Comparison of ENCODE assay signal across 17 cellular contexts in genomic region chr1:162728597-162728996, GRCh38.
A peak's percentile ranks its signal among the peaks of the same experiment; 100 is the strongest.
DNase-seq lines count a peak whose midpoint lies in the region; ATAC-seq, FAIRE-seq and TF ChIP-seq lines count a peak whose summit lies in the region.
"Had no signal": no experiment of that assay in that cellular context is flagged by ENCODE, and none has a peak within 500 bp of the region (broad histone marks: within the 10 kb centered on the region; RNA-seq: fewer than 3 reads in every experiment).

No MANE protein-coding gene starts in this region.

- TF ChIP-seq EP300 in A549 (IDR thresholded peaks at IDR 0.05) (no peak), sigmoid colon (IDR thresholded peaks at IDR 0.05) (no peak)

- WGBS in A549 (ENCODE audit: missing lambda C conversion rate), result 67% methylated on average over 2 of the region's 2 CpGs
- 34 to 76% methylated on average over 2 of the region's 2 CpGs for WGBS in sigmoid colon, 2 donors
- 90% methylated on average over 2 of the region's 2 CpGs for WGBS in heart right ventricle, 2 donors

- H3K4me1 ChIP-seq in A549 (no peaks in the 10 kb centered on the region), sigmoid colon (peaks cover 0 to 42% (median 33%) of the 10 kb centered on the region in 4 donors), heart right ventricle (peaks cover 0 to 21% (median 12%) of the 10 kb centered on the region in 9 donors)
- H3K4me1 ChIP-seq: BLaER1 treated with 17β-estradiol and CSF1 and Interleukin-3, amounts not matched to agents 10 nM and 100 nM; HAP-1 had no signal

- DNase-seq in A549 (ENCODE audit: low read depth in 1 of 2, low spot score in 1 of 2) (no peak), SK-MEL-5 (ENCODE audit: low read depth, low spot score) (peak; percentile 9), left colon (no peak), sigmoid colon (no peak), MV-4-11 (lab: John Stamatoyannopoulos, UW) (no peak), heart right ventricle (no peak), endothelial cell (ENCODE audit: low spot score) (no peak)
- DNase-seq: 8988T; ACHN; Calu3; CD4-positive, CD25-positive, alpha-beta regulatory T cell; DMS 273 treated with DMSO at 0.1 percent for 48 hours; GOT3 had no signal

- CTCF ChIA-PET in A549 (lab: Yijun Ruan, JAX), result no interaction called here

- no peaks in the 10 kb centered on the region for H3K27me3 Mint-ChIP-seq in endothelial cell (ENCODE audit: unreplicated experiment)
- H3K27me3 Mint-ChIP-seq: CD4-positive, CD25-positive, alpha-beta regulatory T cell had no signal

- TF ChIP-seq RAD21 in A549 (conservative IDR thresholded peaks at IDR 0.05 in 1 of 2, IDR thresholded peaks at IDR 0.05 in 1 of 2), result no peak

- no peak for FAIRE-seq in A549 (lab: Jason Lieb, UNC)

- peaks cover 5% of the 10 kb centered on the region for H3K4me1 Mint-ChIP-seq in endothelial cell (ENCODE audit: unreplicated experiment)
- H3K4me1 Mint-ChIP-seq: CD4-positive, CD25-positive, alpha-beta regulatory T cell had no signal

- H3K27me3 ChIP-seq in sigmoid colon, result no peaks in the 10 kb centered on the region
- H3K27me3 ChIP-seq in heart right ventricle, result no peaks in the 10 kb centered on the region
- H3K27me3 ChIP-seq: BLaER1 treated with 17β-estradiol and CSF1 and Interleukin-3, amounts not matched to agents 10 nM and 100 nM had no signal

- H3K9me3 ChIP-seq in A549 (no peaks in the 10 kb centered on the region), sigmoid colon (no peaks in the 10 kb centered on the region), heart right ventricle (no peaks in the 10 kb centered on the region)
- H3K9me3 ChIP-seq: BLaER1 treated with 17β-estradiol and CSF1 and Interleukin-3, amounts not matched to agents 10 nM and 100 nM; HAP-1 had no signal

- TF ChIP-seq CTCF in A549 (IDR thresholded peaks at IDR 0.05) (no peak), sigmoid colon (IDR thresholded peaks at IDR 0.05) (no peak), heart right ventricle (IDR thresholded peaks at IDR 0.05) (no peak), endothelial cell (IDR thresholded peaks at IDR 0.05; ENCODE audit: unreplicated experiment) (no peak)

- TF ChIP-seq POLR2A in A549 (IDR thresholded peaks at IDR 0.05; ENCODE audit: low read length), result no peak
- no peak for TF ChIP-seq POLR2A in sigmoid colon (IDR thresholded peaks at IDR 0.05)

- intact Hi-C loops in left colon (cut with DNase I, micrococcal nuclease), result no loop called here
- intact Hi-C loops in sigmoid colon (cut with DNase I), result no loop called here
- intact Hi-C loops in heart right ventricle (cut with DNase I), result no loop called here

- ATAC-seq in A549, result no peak
- peak; percentile 80 for ATAC-seq in left colon
- ATAC-seq in HG02938 (IDR thresholded peaks at IDR 0.05; ENCODE audit: unreplicated experiment), result no peak
- no peak for ATAC-seq in heart right ventricle

- no peak overlapping the region for H3K4me3 Mint-ChIP-seq in endothelial cell (ENCODE audit: unreplicated experiment)
- H3K4me3 Mint-ChIP-seq: CD4-positive, CD25-positive, alpha-beta regulatory T cell had no signal

- H3K4me2 ChIP-seq in A549, result no peak overlapping the region
- H3K4me2 ChIP-seq: BLaER1 treated with 17β-estradiol and CSF1 and Interleukin-3, amounts not matched to agents 10 nM and 100 nM had no signal

- H3K27ac ChIP-seq in A549 (no peak overlapping the region), sigmoid colon (peak overlapping the region in 3 of 4 donors; percentile 4 to 52 (median 22)), heart right ventricle (no peak overlapping the region)
- H3K27ac ChIP-seq: BLaER1 treated with 17β-estradiol and CSF1 and Interleukin-3, amounts not matched to agents 10 nM and 100 nM; HL-60 had no signal

- no peaks in the 10 kb centered on the region for H3K36me3 Mint-ChIP-seq in endothelial cell (ENCODE audit: low read depth, unreplicated experiment)
- H3K36me3 Mint-ChIP-seq: CD4-positive, CD25-positive, alpha-beta regulatory T cell had no signal

- no peaks in the 10 kb centered on the region for H3K9me3 Mint-ChIP-seq in endothelial cell (ENCODE audit: unreplicated experiment)

- in situ Hi-C loops in SK-MEL-5 (cut with HindIII; ENCODE audit: low pct_unique_long_range_greater_than_20kb, low sequenced_read_pairs), result no loop called here

- POLR2A ChIA-PET in A549 (lab: Yijun Ruan, JAX), result no interaction called here

- no peak overlapping the region for H3K27ac Mint-ChIP-seq in endothelial cell (ENCODE audit: unreplicated experiment)
- H3K27ac Mint-ChIP-seq: CD4-positive, CD25-positive, alpha-beta regulatory T cell had no signal

- no peaks in the 10 kb centered on the region for H3K36me3 ChIP-seq in sigmoid colon
- no peaks in the 10 kb centered on the region for H3K36me3 ChIP-seq in heart right ventricle
- H3K36me3 ChIP-seq: BLaER1 treated with 17β-estradiol and CSF1 and Interleukin-3, amounts not matched to agents 10 nM and 100 nM; HAP-1 had no signal

- H3K4me3 ChIP-seq in A549 (no peak overlapping the region), sigmoid colon (no peak overlapping the region), heart right ventricle (no peak overlapping the region)
- H3K4me3 ChIP-seq: BLaER1 treated with 17β-estradiol and CSF1 and Interleukin-3, amounts not matched to agents 10 nM and 100 nM; HAP-1 had no signal

TF ChIP-seq in A549, 52 proteins besides CTCF, POLR2A, EP300 and RAD21:
- TF ChIP-seq REST (IDR thresholded peaks at IDR 0.05) (no peak), USF2 (IDR thresholded peaks at IDR 0.05) (peak; percentile 46)
TF ChIP-seq in A549: peak in this region for 1.

Comparison
In these comparisons a context has a peak if more than half of its experiments do, and no peak if none do; other contexts are left out.
1. H3K27ac ChIP-seq: peak in sigmoid colon (3 of 4); none in A549 (0 of 2) and heart right ventricle (0 of 10).